12 cellular contexts compared by ENCODE assay signal in genomic region chr12:102474438-102475064, GRCh38. TPM values are rescaled to one million over a fixed set of nuclear protein-coding genes. Genes with fewer than 3 reads are reported as not detected.
DNase-seq lines count a peak whose midpoint lies in the region; ATAC-seq and TF ChIP-seq lines count a peak whose summit lies in the region.
"Had no signal": no experiment of that assay in that cellular context is flagged by ENCODE, and none has a peak within 500 bp of the region (broad histone marks: within the 10 kb centered on the region; RNA-seq: fewer than 3 reads in every experiment).

No MANE protein-coding gene starts in this region.

- intact Hi-C loops in activated CD4-positive, alpha-beta T cell treated with anti-CD3 and anti-CD28 coated beads for 36 hours (cut with DNase I, micrococcal nuclease), result no loop called here

- H3K27ac Mint-ChIP-seq in activated CD4-positive, alpha-beta T cell treated with anti-CD3 and anti-CD28 coated beads for 36 hours, result no peak overlapping the region
- H3K27ac Mint-ChIP-seq in stimulated activated memory B cell treated with anti-CD40 and anti-IgM and Interleukin-4, amounts not matched to agents 10 μg/mL and 1 μg/mL and 100 μg/mL, for 72 hours, result peak overlapping the region; percentile 33
- H3K27ac Mint-ChIP-seq in endothelial cell (ENCODE audit: unreplicated experiment), result no peak overlapping the region

- no peaks in the 10 kb centered on the region for H3K36me3 Mint-ChIP-seq in activated CD4-positive, alpha-beta T cell treated with anti-CD3 and anti-CD28 coated beads for 36 hours (ENCODE audit: low read depth)
- no peaks in the 10 kb centered on the region for H3K36me3 Mint-ChIP-seq in stimulated activated memory B cell treated with anti-CD40 and anti-IgM and Interleukin-4, amounts not matched to agents 10 μg/mL and 1 μg/mL and 100 μg/mL, for 72 hours
- no peaks in the 10 kb centered on the region for H3K36me3 Mint-ChIP-seq in endothelial cell (ENCODE audit: low read depth, unreplicated experiment)

- peaks cover 8% of the 10 kb centered on the region for H3K27me3 Mint-ChIP-seq in activated CD4-positive, alpha-beta T cell treated with anti-CD3 and anti-CD28 coated beads for 36 hours
- H3K27me3 Mint-ChIP-seq in stimulated activated memory B cell treated with anti-CD40 and anti-IgM and Interleukin-4, amounts not matched to agents 10 μg/mL and 1 μg/mL and 100 μg/mL, for 72 hours, result no peaks in the 10 kb centered on the region
- H3K27me3 Mint-ChIP-seq in endothelial cell (ENCODE audit: unreplicated experiment), result peaks cover 2% of the 10 kb centered on the region

- POLR2A ChIA-PET in activated CD4-positive, alpha-beta T cell treated with anti-CD3 and anti-CD28 coated beads for 36 hours (lab: Charles Lee), result no interaction called here

- no peak for TF ChIP-seq CTCF in coronary artery (IDR thresholded peaks at IDR 0.05)
- TF ChIP-seq CTCF in endothelial cell (IDR thresholded peaks at IDR 0.05; ENCODE audit: unreplicated experiment), result no peak

- peak; percentile 94 for ATAC-seq in activated CD4-positive, alpha-beta T cell treated with anti-CD3 and anti-CD28 coated beads for 36 hours
- ATAC-seq in stimulated activated memory B cell treated with anti-CD40 and anti-IgM and Interleukin-4, amounts not matched to agents 10 μg/mL and 1 μg/mL and 100 μg/mL, for 72 hours, result peak; percentile 59
- ATAC-seq in HG03039 (IDR thresholded peaks at IDR 0.05; ENCODE audit: unreplicated experiment), result no peak

- CTCF ChIA-PET in activated CD4-positive, alpha-beta T cell treated with anti-CD3 and anti-CD28 coated beads for 36 hours (lab: Charles Lee), result no interaction called here

- peak; percentile 37 for DNase-seq in activated CD4-positive, alpha-beta T cell treated with anti-CD3 and anti-CD28 coated beads for 36 hours
- no peak for DNase-seq in activated CD4-positive, alpha-beta T cell treated with anti-CD3 and anti-CD28 coated beads, Interleukin-2, amount 50 U/mL, for 48 hours
- DNase-seq in NCI-H69 (lab: John Stamatoyannopoulos, UW), result peak; percentile 22
- no peak for DNase-seq in coronary artery (ENCODE audit: low spot score)
- no peak for DNase-seq in amniotic stem cell (lab: John Stamatoyannopoulos, UW)
- DNase-seq in endothelial cell (ENCODE audit: low spot score), result no peak
- DNase-seq: activated CD4-positive, alpha-beta T cell treated with anti-CD3 and anti-CD28 coated beads for 1 hour; brain microvascular endothelial cell; NCI-H2081 treated with DMSO at 0.1 percent for 48 hours; SIG-M5 had no signal

- peaks cover 15% of the 10 kb centered on the region for H3K4me1 Mint-ChIP-seq in activated CD4-positive, alpha-beta T cell treated with anti-CD3 and anti-CD28 coated beads for 36 hours
- peaks cover 8% of the 10 kb centered on the region for H3K4me1 Mint-ChIP-seq in stimulated activated memory B cell treated with anti-CD40 and anti-IgM and Interleukin-4, amounts not matched to agents 10 μg/mL and 1 μg/mL and 100 μg/mL, for 72 hours
- peaks cover 2% of the 10 kb centered on the region for H3K4me1 Mint-ChIP-seq in endothelial cell (ENCODE audit: unreplicated experiment)

- no peak overlapping the region for H3K27ac ChIP-seq in coronary artery
- H3K27ac ChIP-seq: brain microvascular endothelial cell had no signal

- no peaks in the 10 kb centered on the region for H3K9me3 Mint-ChIP-seq in activated CD4-positive, alpha-beta T cell treated with anti-CD3 and anti-CD28 coated beads for 36 hours (ENCODE audit: low read depth)
- H3K9me3 Mint-ChIP-seq in stimulated activated memory B cell treated with anti-CD40 and anti-IgM and Interleukin-4, amounts not matched to agents 10 μg/mL and 1 μg/mL and 100 μg/mL, for 72 hours, result no peaks in the 10 kb centered on the region
- no peaks in the 10 kb centered on the region for H3K9me3 Mint-ChIP-seq in endothelial cell (ENCODE audit: unreplicated experiment)

- no peak overlapping the region for H3K4me3 Mint-ChIP-seq in activated CD4-positive, alpha-beta T cell treated with anti-CD3 and anti-CD28 coated beads for 36 hours
- no peak overlapping the region for H3K4me3 Mint-ChIP-seq in stimulated activated memory B cell treated with anti-CD40 and anti-IgM and Interleukin-4, amounts not matched to agents 10 μg/mL and 1 μg/mL and 100 μg/mL, for 72 hours
- H3K4me3 Mint-ChIP-seq in endothelial cell (ENCODE audit: unreplicated experiment), result no peak overlapping the region

- peak overlapping the region; percentile 44 for H3K4me3 ChIP-seq in coronary artery

RNA-seq across cellular contexts. Expression of gene IGF1, which starts 5.8 kb away (rescaled TPM):
- not detected for total RNA-seq in activated CD4-positive, alpha-beta T cell treated with anti-CD3 and anti-CD28 coated beads for 36 hours
- total RNA-seq in endothelial cell (ENCODE audit: unreplicated experiment), result 3.4 TPM

Comparison
In these comparisons a context has a peak if more than half of its experiments do, and no peak if none do; other contexts are left out.
1. DNase-seq: peak in activated CD4-positive, alpha-beta T cell treated with anti-CD3 and anti-CD28 coated beads for 36 hours (single experiment) and NCI-H69 (single experiment); none in activated CD4-positive, alpha-beta T cell treated with anti-CD3 and anti-CD28 coated beads, Interleukin-2, amount 50 U/mL, for 48 hours (0 of 2), coronary artery (single experiment), amniotic stem cell (single experiment) and endothelial cell (single experiment).